10 cellular contexts compared by ENCODE assay signal in genomic region chrX:104168127-104168526, GRCh38. TPM values are rescaled to one million over a fixed set of nuclear protein-coding genes. Genes with fewer than 3 reads are reported as not detected.
A peak's percentile ranks its signal among the peaks of the same experiment; 100 is the strongest.
DNase-seq lines count a peak whose midpoint lies in the region; ATAC-seq, FAIRE-seq and TF ChIP-seq lines count a peak whose summit lies in the region.
"Had no signal": no experiment of that assay in that cellular context is flagged by ENCODE, and none has a peak within 500 bp of the region (broad histone marks: within the 10 kb centered on the region; RNA-seq: fewer than 3 reads in every experiment).

No MANE protein-coding gene starts in this region.

- H3K9me3 Mint-ChIP-seq in activated CD8-positive, alpha-beta T cell treated with anti-CD3 and anti-CD28 coated beads for 36 hours: no peaks in the 10 kb centered on the region
- H3K9me3 Mint-ChIP-seq in type B pancreatic cell: no peaks in the 10 kb centered on the region

- no peaks in the 10 kb centered on the region for H3K36me3 ChIP-seq in cardiac muscle cell
- H3K36me3 ChIP-seq in iPS-20b (ENCODE audit: insufficient read depth, low read depth, low read length): no peaks in the 10 kb centered on the region

- 23% methylated on average over 1 of the region's 1 CpG for WGBS in right cardiac atrium

- H3K4me1 Mint-ChIP-seq in activated CD8-positive, alpha-beta T cell treated with anti-CD3 and anti-CD28 coated beads for 36 hours (ENCODE audit: low read depth): peaks cover 35% of the 10 kb centered on the region
- H3K4me1 Mint-ChIP-seq in type B pancreatic cell (ENCODE audit: unreplicated experiment): peaks cover 10% of the 10 kb centered on the region

- peak overlapping the region; percentile 86 for H3K4me3 ChIP-seq in cardiac muscle cell
- H3K4me3 ChIP-seq in right cardiac atrium (ENCODE audit: low read length): no peak overlapping the region
- H3K4me3 ChIP-seq in iPS-20b (ENCODE audit: low read length): peak overlapping the region; percentile 82; the same call in 1 of the 2 replicates

- intact Hi-C loops in right cardiac atrium (cut with DNase I): no loop called here
- intact Hi-C loops in activated CD8-positive, alpha-beta T cell treated with anti-CD3 and anti-CD28 coated beads for 36 hours (cut with micrococcal nuclease): no loop called here

- CTCF ChIA-PET in activated CD8-positive, alpha-beta T cell treated with anti-CD3 and anti-CD28 coated beads for 36 hours (lab: Charles Lee): interaction anchor here (4.0 kb wide), 1 partner anchor 27 kb away, joined by 14 read pairs; no protein-coding TSS in a partner anchor

- H3K9ac ChIP-seq in iPS-20b (ENCODE audit: low read depth, low read length): peak overlapping the region; percentile 72; the same call in 1 of the 2 replicates

- H3K27me3 ChIP-seq in cardiac muscle cell (no peaks in the 10 kb centered on the region), right cardiac atrium (ENCODE audit: control insufficient read depth, insufficient read depth) (no peaks in the 10 kb centered on the region), iPS-20b (ENCODE audit: insufficient read depth, low read length) (no peaks in the 10 kb centered on the region; the same call in 1 of the 2 replicates)

- ATAC-seq in right cardiac atrium (no peak), HG03469 (IDR thresholded peaks at IDR 0.05; ENCODE audit: unreplicated experiment) (no peak)
- no peak for ATAC-seq in activated CD8-positive, alpha-beta T cell treated with anti-CD3 and anti-CD28 coated beads for 36 hours
- ATAC-seq: esophagus mucosa had no signal

- H3K4me3 Mint-ChIP-seq in activated CD8-positive, alpha-beta T cell treated with anti-CD3 and anti-CD28 coated beads for 36 hours: peak overlapping the region; percentile 74
- peak overlapping the region; percentile 87 for H3K4me3 Mint-ChIP-seq in type B pancreatic cell

- peaks cover 8% of the 10 kb centered on the region for H3K36me3 Mint-ChIP-seq in activated CD8-positive, alpha-beta T cell treated with anti-CD3 and anti-CD28 coated beads for 36 hours (ENCODE audit: low read depth)
- H3K36me3 Mint-ChIP-seq in type B pancreatic cell: no peaks in the 10 kb centered on the region

- FAIRE-seq in HTR-8/SVneo (lab: Jason Lieb, UNC): no peak

- H3K27ac Mint-ChIP-seq in activated CD8-positive, alpha-beta T cell treated with anti-CD3 and anti-CD28 coated beads for 36 hours: peak overlapping the region; percentile 15
- H3K27ac Mint-ChIP-seq in type B pancreatic cell: no peak overlapping the region

- no peak overlapping the region for H3K27ac ChIP-seq in cardiac muscle cell
- no peak overlapping the region for H3K27ac ChIP-seq in right cardiac atrium (ENCODE audit: low read length)
- H3K27ac ChIP-seq in iPS-20b (ENCODE audit: low read length): no peak overlapping the region

- POLR2A ChIA-PET in activated CD8-positive, alpha-beta T cell treated with anti-CD3 and anti-CD28 coated beads for 36 hours (lab: Charles Lee): interaction anchor here (1.2 kb wide), 1 partner anchor 11 kb away, joined by 6 read pairs; the partner anchor contains the start of gene SLC25A53

- H3K9me3 ChIP-seq in cardiac muscle cell (ENCODE audit: low read depth) (no peaks in the 10 kb centered on the region), right cardiac atrium (ENCODE audit: control insufficient read depth, low read length) (no peaks in the 10 kb centered on the region), iPS-20b (ENCODE audit: insufficient read depth, low read depth, low read length) (no peaks in the 10 kb centered on the region)

- TF ChIP-seq CTCF in cardiac muscle cell (IDR thresholded peaks at IDR 0.05; ENCODE audit: low read depth, low read length) (no peak), type B pancreatic cell (conservative IDR thresholded peaks at IDR 0.05) (no peak)
- TF ChIP-seq CTCF in activated CD8-positive, alpha-beta T cell treated with anti-CD3 and anti-CD28 coated beads for 36 hours (IDR thresholded peaks at IDR 0.05): no peak

- DNase-seq in cardiac muscle cell (ENCODE audit: low read depth in 1 of 2, low spot score in 1 of 2): no peak
- DNase-seq in right cardiac atrium: no peak
- DNase-seq in activated CD8-positive, alpha-beta T cell treated with anti-CD3 and anti-CD28 coated beads for 36 hours: no peak
- DNase-seq in type B pancreatic cell (ENCODE audit: extremely low spot score, unreplicated experiment): no peak
- DNase-seq in HTR-8/SVneo (ENCODE audit: insufficient read length, low spot score): no peak
- no peak for DNase-seq in amniotic stem cell (lab: John Stamatoyannopoulos, UW)
- DNase-seq: COR-L47 had no signal

- H3K27me3 Mint-ChIP-seq in activated CD8-positive, alpha-beta T cell treated with anti-CD3 and anti-CD28 coated beads for 36 hours: no peaks in the 10 kb centered on the region
- H3K27me3 Mint-ChIP-seq in type B pancreatic cell: no peaks in the 10 kb centered on the region

- H3K4me1 ChIP-seq in cardiac muscle cell (ENCODE audit: low read depth): peaks cover 4% of the 10 kb centered on the region
- no peaks in the 10 kb centered on the region for H3K4me1 ChIP-seq in right cardiac atrium (ENCODE audit: control insufficient read depth, insufficient read depth, low read length)
- no peaks in the 10 kb centered on the region for H3K4me1 ChIP-seq in iPS-20b (ENCODE audit: insufficient read depth, low read length)

RNA-seq across cellular contexts. Expression of gene FAM199X, which starts 1.9 kb away (rescaled TPM):
- total RNA-seq in cardiac muscle cell (25.5 and 28.1 TPM in 2 replicates), right cardiac atrium (10 to 100 TPM; 11.9 to 14.6 (median 13.4) TPM), type B pancreatic cell (ENCODE audit: low replicate concordance) (17.4 and 18.5 TPM in 2 replicates)
- polyA plus RNA-seq in cardiac muscle cell (18.4 and 21.3 TPM in 2 replicates), right cardiac atrium (6.8 TPM)
- 1 to 10 TPM; 6.9 to 8.0 TPM for total RNA-seq in activated CD8-positive, alpha-beta T cell treated with anti-CD3 and anti-CD28 coated beads for 36 hours

RNA-seq across cellular contexts. Expression of gene SLC25A53, which starts 11.3 kb away (rescaled TPM):
- 8.7 and 15.2 TPM in 2 replicates for total RNA-seq in cardiac muscle cell
- polyA plus RNA-seq in cardiac muscle cell: 5.1 and 9.5 TPM in 2 replicates
- total RNA-seq in right cardiac atrium: 10 to 100 TPM; 10.2 to 14.7 (median 12.8) TPM
- polyA plus RNA-seq in right cardiac atrium: 7.8 TPM
- 1 to 10 TPM; 4.4 to 4.7 TPM for total RNA-seq in activated CD8-positive, alpha-beta T cell treated with anti-CD3 and anti-CD28 coated beads for 36 hours
- 8.8 and 9.3 TPM in 2 replicates for total RNA-seq in type B pancreatic cell (ENCODE audit: low replicate concordance)

RNA-seq across cellular contexts. Expression of gene ZCCHC18, which starts 55.8 kb away (rescaled TPM):
- total RNA-seq in cardiac muscle cell: 4.1 and 4.5 TPM in 2 replicates
- 4.8 and 5.5 TPM in 2 replicates for polyA plus RNA-seq in cardiac muscle cell
- 1 to 10 TPM in 2 of 4 donors, under 1 TPM in 2; 0.49 to 1.6 (median 0.98) TPM for total RNA-seq in right cardiac atrium
- polyA plus RNA-seq in right cardiac atrium: 0.70 TPM
- 1 to 10 TPM; 1.5 to 2.6 TPM for total RNA-seq in activated CD8-positive, alpha-beta T cell treated with anti-CD3 and anti-CD28 coated beads for 36 hours
- 2.6 and 9.0 TPM in 2 replicates for total RNA-seq in type B pancreatic cell (ENCODE audit: low replicate concordance)
- total RNA-seq: esophagus mucosa had no signal
